In the genomic region with DNA sequence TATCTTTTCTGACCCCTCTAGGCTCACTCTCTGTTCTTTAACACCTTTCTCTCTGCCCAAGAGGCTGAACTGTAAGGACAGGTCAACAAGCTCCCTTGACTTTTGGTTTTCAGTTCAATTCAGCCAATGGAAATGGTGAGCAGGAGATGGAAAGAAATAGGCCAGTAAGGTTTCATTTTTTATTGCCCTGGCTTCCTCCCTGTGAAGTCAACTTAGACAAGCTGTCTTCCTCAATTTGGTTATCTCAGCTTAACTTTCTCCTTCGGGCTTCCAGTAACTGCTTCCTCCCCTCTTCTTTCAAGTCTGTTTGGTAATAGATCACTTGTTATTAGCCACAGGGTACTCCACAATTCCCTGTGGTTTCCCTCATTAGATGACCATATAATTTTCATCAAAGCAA, we compare ENCODE assay signal across 16 cellular contexts.
A peak's percentile ranks its signal among the peaks of the same experiment; 100 is the strongest.
DNase-seq lines count a peak whose midpoint lies in the region; ATAC-seq and TF ChIP-seq lines count a peak whose summit lies in the region.
"Had no signal": no experiment of that assay in that cellular context is flagged by ENCODE, and none has a peak within 500 bp of the region (broad histone marks: within the 10 kb centered on the region; RNA-seq: fewer than 3 reads in every experiment).

No MANE protein-coding gene starts in this region.

- DNase-seq in GM13977 (ENCODE audit: low spot score) (peak; percentile 5), NOMO-1 (lab: John Stamatoyannopoulos, UW; ENCODE audit: unreplicated experiment in 2 of 2) (peak; percentile 39 to 70), left kidney (ENCODE audit: low read depth, low spot score) (peak; percentile 12), RWPE1 (ENCODE audit: low spot score) (no peak)
- DNase-seq: DMS79; left cardiac atrium; NCI-H2171; stimulated activated CD4-positive, alpha-beta T cell treated with anti-CD3 and anti-CD28 coated beads, Interleukin-4, amount 100 ng/mL, for 24 hours; thyroid gland had no signal

- H3K27ac ChIP-seq in RWPE1 = no peak overlapping the region
- H3K27ac ChIP-seq: BLaER1 treated with 17β-estradiol and CSF1 and Interleukin-3, amounts not matched to agents 10 nM and 100 nM; SJSA1; thyroid gland; VCaP had no signal

- POLR2A ChIA-PET in RWPE1 (lab: Yijun Ruan, JAX; ENCODE audit: low non-redundant PET) = no interaction called here

- in situ Hi-C loops in GM13977 (cut with MboI; ENCODE audit: low pct_unique_long_range_greater_than_20kb, low sequenced_read_pairs, unreplicated experiment) = no loop called here

- TF ChIP-seq CTCF in GM13977 (IDR thresholded peaks at IDR 0.05; ENCODE audit: extremely low read depth, insufficient read depth, missing control alignments) (no peak), RWPE1 (conservative IDR thresholded peaks at IDR 0.05; ENCODE audit: low read depth) (no peak)

- CTCF ChIA-PET in RWPE1 (lab: Yijun Ruan, JAX) = interaction anchor here (0.7 kb wide), 1 partner anchor 483 kb away, joined by 3 read pairs; no protein-coding TSS in a partner anchor

- peak; percentile 70 for ATAC-seq in HG02610 (IDR thresholded peaks at IDR 0.05; ENCODE audit: unreplicated experiment)
- ATAC-seq in SK-N-SH treated with all-trans-retinoic acid at 6 μM for 48 hours = no peak
- no peak for ATAC-seq in GM19452 (IDR thresholded peaks at IDR 0.05; ENCODE audit: unreplicated experiment)
- ATAC-seq in GM19463 (IDR thresholded peaks at IDR 0.05; ENCODE audit: unreplicated experiment) = no peak
- ATAC-seq: left cardiac atrium had no signal

TF ChIP-seq in SK-N-SH treated with all-trans-retinoic acid at 6 μM for 48 hours, 23 proteins besides CTCF, POLR2A, EP300 and RAD21:
- TF ChIP-seq, protein P1, sequence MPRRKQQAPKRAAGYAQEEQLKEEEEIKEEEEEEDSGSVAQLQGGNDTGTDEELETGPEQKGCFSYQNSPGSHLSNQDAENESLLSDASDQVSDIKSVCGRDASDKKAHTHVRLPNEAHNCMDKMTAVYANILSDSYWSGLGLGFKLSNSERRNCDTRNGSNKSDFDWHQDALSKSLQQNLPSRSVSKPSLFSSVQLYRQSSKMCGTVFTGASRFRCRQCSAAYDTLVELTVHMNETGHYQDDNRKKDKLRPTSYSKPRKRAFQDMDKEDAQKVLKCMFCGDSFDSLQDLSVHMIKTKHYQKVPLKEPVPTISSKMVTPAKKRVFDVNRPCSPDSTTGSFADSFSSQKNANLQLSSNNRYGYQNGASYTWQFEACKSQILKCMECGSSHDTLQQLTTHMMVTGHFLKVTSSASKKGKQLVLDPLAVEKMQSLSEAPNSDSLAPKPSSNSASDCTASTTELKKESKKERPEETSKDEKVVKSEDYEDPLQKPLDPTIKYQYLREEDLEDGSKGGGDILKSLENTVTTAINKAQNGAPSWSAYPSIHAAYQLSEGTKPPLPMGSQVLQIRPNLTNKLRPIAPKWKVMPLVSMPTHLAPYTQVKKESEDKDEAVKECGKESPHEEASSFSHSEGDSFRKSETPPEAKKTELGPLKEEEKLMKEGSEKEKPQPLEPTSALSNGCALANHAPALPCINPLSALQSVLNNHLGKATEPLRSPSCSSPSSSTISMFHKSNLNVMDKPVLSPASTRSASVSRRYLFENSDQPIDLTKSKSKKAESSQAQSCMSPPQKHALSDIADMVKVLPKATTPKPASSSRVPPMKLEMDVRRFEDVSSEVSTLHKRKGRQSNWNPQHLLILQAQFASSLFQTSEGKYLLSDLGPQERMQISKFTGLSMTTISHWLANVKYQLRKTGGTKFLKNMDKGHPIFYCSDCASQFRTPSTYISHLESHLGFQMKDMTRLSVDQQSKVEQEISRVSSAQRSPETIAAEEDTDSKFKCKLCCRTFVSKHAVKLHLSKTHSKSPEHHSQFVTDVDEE (CRISPR knock-in tag; IDR thresholded peaks at IDR 0.05) = no peak
- TF ChIP-seq ZNF8 (CRISPR knock-in tag; IDR thresholded peaks at IDR 0.05) (no peak), GLIS3 (CRISPR knock-in tag; IDR thresholded peaks at IDR 0.05) (no peak), ISL1 (CRISPR knock-in tag; IDR thresholded peaks at IDR 0.05) (no peak), ZFP30 (CRISPR knock-in tag; IDR thresholded peaks at IDR 0.05) (no peak)
